8 cellular contexts compared by ENCODE assay signal in the genomic region with DNA sequence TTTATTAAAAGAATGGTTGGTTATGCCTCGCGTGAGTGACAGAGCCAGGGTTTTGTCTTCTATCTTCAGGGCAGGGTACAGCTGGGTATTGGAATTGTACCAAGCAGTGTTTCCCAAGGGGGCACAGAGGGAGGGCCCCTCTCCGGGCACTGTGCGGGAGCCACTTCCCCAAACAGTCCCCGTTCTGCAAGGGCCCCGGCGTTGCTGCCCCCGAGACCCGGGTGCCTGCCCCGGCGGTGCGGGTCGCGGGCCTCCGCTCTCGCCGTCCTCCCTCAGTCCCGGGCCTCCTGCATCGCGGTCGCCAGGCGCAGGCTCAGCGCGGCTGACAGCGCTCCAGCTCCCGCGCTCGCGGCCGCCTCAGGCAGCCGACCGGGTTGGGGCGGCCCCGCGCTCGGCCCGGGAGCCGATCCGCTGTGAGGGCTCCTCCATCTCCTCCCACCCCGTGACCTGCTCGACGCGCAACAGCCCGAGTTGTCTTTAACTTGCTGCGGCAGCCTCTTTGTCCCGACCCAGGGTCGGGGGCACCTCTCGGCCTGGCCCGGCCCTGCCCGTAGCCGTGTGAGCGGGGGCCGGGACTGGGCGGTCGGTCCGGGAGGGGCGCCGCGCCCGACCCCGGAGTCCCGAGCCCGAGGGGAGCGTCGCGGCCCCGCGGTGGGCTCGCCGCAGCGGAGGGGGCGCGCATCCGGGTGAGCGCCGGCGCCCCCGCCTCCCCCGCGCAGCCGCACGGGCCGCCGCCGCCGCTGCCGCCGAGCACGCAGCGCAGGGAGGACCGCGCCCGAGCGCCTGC. TPM values are rescaled to one million over a fixed set of nuclear protein-coding genes. Genes with fewer than 3 reads are reported as not detected.
DNase-seq lines count a peak whose midpoint lies in the region; ATAC-seq and TF ChIP-seq lines count a peak whose summit lies in the region.

No MANE protein-coding gene starts in this region.

- peak overlapping the region; percentile 80 to 88 (median 85) for H3K4me3 Mint-ChIP-seq in IgD-negative memory B cell
- peak overlapping the region; percentile 71 for H3K4me3 Mint-ChIP-seq in T-helper 17 cell

- no peak for TF ChIP-seq EP300 in sigmoid colon (IDR thresholded peaks at IDR 0.05)

- H3K36me3 ChIP-seq in iPS DF 6.9 (ENCODE audit: control insufficient read depth, insufficient read depth, low read length): 0 out of 2 replicates have a peak, but pooled peaks cover 3% of the 10 kb centered on the region
- no peaks in the 10 kb centered on the region for H3K36me3 ChIP-seq in sigmoid colon

- H3K4me3 ChIP-seq in iPS DF 6.9 (ENCODE audit: low read length) (peak overlapping the region; percentile 56; the same call in 1 of the 2 replicates), sigmoid colon (peak overlapping the region; percentile 58 to 88 (median 72))

- no CpG with 5 or more reads among the region's 94 CpGs for WGBS in iPS DF 6.9 (ENCODE audit: insufficient coverage, insufficient read length)
- 0 to 1% methylated on average over 94 of the region's 94 CpGs for WGBS in sigmoid colon, 2 donors

- ATAC-seq in GM21381 (IDR thresholded peaks at IDR 0.05; ENCODE audit: unreplicated experiment) (peak; percentile 31), T-helper 17 cell (peak; percentile 86), HG02840 (IDR thresholded peaks at IDR 0.05; ENCODE audit: low FRiP score, unreplicated experiment) (no peak)

- TF ChIP-seq CTCF in sigmoid colon (IDR thresholded peaks at IDR 0.05): no peak

- DNase-seq in DMS79 treated with DMSO at 0.1 percent for 48 hours (lab: John Stamatoyannopoulos, UW): peak; percentile 34
- peak; percentile 36 to 44 (median 42) for DNase-seq in T-helper 17 cell
- DNase-seq in astrocyte of the hippocampus (ENCODE audit: low read depth, low spot score): peak; percentile 84
- DNase-seq in iPS DF 6.9 (ENCODE audit: low read depth, low spot score): no peak
- DNase-seq in sigmoid colon: peak; percentile 81

- H3K4me1 Mint-ChIP-seq in IgD-negative memory B cell: peaks cover 22 to 31% (median 24%) of the 10 kb centered on the region in 3 donors
- peaks cover 18% of the 10 kb centered on the region for H3K4me1 Mint-ChIP-seq in T-helper 17 cell

- peak overlapping the region in 1 of 3 donors; percentile 71 for H3K27ac Mint-ChIP-seq in IgD-negative memory B cell
- no peak overlapping the region for H3K27ac Mint-ChIP-seq in T-helper 17 cell

- H3K9me3 Mint-ChIP-seq in IgD-negative memory B cell: peaks cover under 1 to 9% (median 2%) of the 10 kb centered on the region in 3 donors

- H3K9me3 ChIP-seq in T-helper 17 cell (ENCODE audit: control insufficient read depth, low read length, poor library complexity, severe bottlenecking) (no peaks in the 10 kb centered on the region), iPS DF 6.9 (ENCODE audit: control insufficient read depth, insufficient read depth, low read length) (peaks cover 2% of the 10 kb centered on the region), sigmoid colon (no peaks in the 10 kb centered on the region)

- H3K36me3 Mint-ChIP-seq in IgD-negative memory B cell (no peaks in the 10 kb centered on the region), T-helper 17 cell (ENCODE audit: low read depth) (peaks cover 5% of the 10 kb centered on the region)

- H3K27ac ChIP-seq in iPS DF 6.9 (ENCODE audit: low read length) (no peak overlapping the region), sigmoid colon (peak overlapping the region; percentile 91 to 99 (median 96))

- H3K27me3 Mint-ChIP-seq in IgD-negative memory B cell (peaks cover 2% of the 10 kb centered on the region), T-helper 17 cell (peaks cover 19% of the 10 kb centered on the region)

- H3K27me3 ChIP-seq in iPS DF 6.9 (ENCODE audit: control insufficient read depth, insufficient read depth, low read length) (no peaks in the 10 kb centered on the region), sigmoid colon (no peaks in the 10 kb centered on the region)

- intact Hi-C loops in sigmoid colon (cut with DNase I): loop anchor here (2.0 to 10.0 kb wide), 5 partner anchors 74 to 391 kb away; a partner anchor contains a TSS

- no peak for TF ChIP-seq POLR2A in sigmoid colon (IDR thresholded peaks at IDR 0.05)

- H3K4me1 ChIP-seq in iPS DF 6.9 (ENCODE audit: control insufficient read depth, insufficient read depth, low read length) (peaks cover 6% of the 10 kb centered on the region), sigmoid colon (peaks cover 0 to 31% (median 17%) of the 10 kb centered on the region in 4 donors)

RNA-seq across cellular contexts. Expression of a gene that starts 0.6 kb away (rescaled TPM):
- polyA plus RNA-seq in IgD-negative memory B cell: 15.5 TPM
- total RNA-seq in T-helper 17 cell: 10 to 100 TPM; 23.7 to 28.3 TPM
- total RNA-seq in sigmoid colon: 10 to 100 TPM; 25.8 to 33.9 (median 30.0) TPM
- polyA plus RNA-seq in sigmoid colon: 10 to 100 TPM; 21.5 to 33.2 (median 22.2) TPM
